ENCODE assay signal across 8 cellular contexts in genomic region chr3:33798418-33799201, GRCh38. TPM values are rescaled to one million over a fixed set of nuclear protein-coding genes. Genes with fewer than 3 reads are reported as not detected.
DNase-seq lines count a peak whose midpoint lies in the region; ATAC-seq and TF ChIP-seq lines count a peak whose summit lies in the region.

A gene with protein sequence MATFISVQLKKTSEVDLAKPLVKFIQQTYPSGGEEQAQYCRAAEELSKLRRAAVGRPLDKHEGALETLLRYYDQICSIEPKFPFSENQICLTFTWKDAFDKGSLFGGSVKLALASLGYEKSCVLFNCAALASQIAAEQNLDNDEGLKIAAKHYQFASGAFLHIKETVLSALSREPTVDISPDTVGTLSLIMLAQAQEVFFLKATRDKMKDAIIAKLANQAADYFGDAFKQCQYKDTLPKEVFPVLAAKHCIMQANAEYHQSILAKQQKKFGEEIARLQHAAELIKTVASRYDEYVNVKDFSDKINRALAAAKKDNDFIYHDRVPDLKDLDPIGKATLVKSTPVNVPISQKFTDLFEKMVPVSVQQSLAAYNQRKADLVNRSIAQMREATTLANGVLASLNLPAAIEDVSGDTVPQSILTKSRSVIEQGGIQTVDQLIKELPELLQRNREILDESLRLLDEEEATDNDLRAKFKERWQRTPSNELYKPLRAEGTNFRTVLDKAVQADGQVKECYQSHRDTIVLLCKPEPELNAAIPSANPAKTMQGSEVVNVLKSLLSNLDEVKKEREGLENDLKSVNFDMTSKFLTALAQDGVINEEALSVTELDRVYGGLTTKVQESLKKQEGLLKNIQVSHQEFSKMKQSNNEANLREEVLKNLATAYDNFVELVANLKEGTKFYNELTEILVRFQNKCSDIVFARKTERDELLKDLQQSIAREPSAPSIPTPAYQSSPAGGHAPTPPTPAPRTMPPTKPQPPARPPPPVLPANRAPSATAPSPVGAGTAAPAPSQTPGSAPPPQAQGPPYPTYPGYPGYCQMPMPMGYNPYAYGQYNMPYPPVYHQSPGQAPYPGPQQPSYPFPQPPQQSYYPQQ (plus strand): TSS chr3:33798630. CDS start chr3:33798729, 99 bp downstream.

- peaks cover 13% of the 10 kb centered on the region for H3K36me3 Mint-ChIP-seq in activated naive CD8-positive, alpha-beta T cell treated with anti-CD3 and anti-CD28 coated beads for 36 hours

- 0% methylated on average over 58 to 69 of the region's 69 CpGs for WGBS in ovary, 3 donors
- whole genome bisulfite sequencing in thyroid gland, 2 donors = 0 to 1% methylated on average over 38 of the region's 69 CpGs

- H3K27ac Mint-ChIP-seq in activated naive CD8-positive, alpha-beta T cell treated with anti-CD3 and anti-CD28 coated beads for 36 hours = peak within 1 kb of the TSS; percentile 93

- H3K4me1 Mint-ChIP-seq in activated naive CD8-positive, alpha-beta T cell treated with anti-CD3 and anti-CD28 coated beads for 36 hours = peaks cover 30% of the 10 kb centered on the region

- DNase-seq in NB4 (ENCODE audit: low read depth) (peak; percentile 93), SKM-1 treated with dmso at 0.1 percent for 144 hours (lab: John Stamatoyannopoulos, UW; ENCODE audit: unreplicated experiment) (peak; percentile 79), head of caudate nucleus (peak; percentile 84 to 97 (median 93)), ovary (peak; percentile 89 to 94 (median 90)), thyroid gland (peak; percentile 94 to 96)
- peak; percentile 91 for DNase-seq in activated naive CD8-positive, alpha-beta T cell treated with anti-CD3 and anti-CD28 coated beads for 36 hours

- H3K27me3 ChIP-seq in ovary = no peaks in the 10 kb centered on the region
- H3K27me3 ChIP-seq in thyroid gland = no peaks in the 10 kb centered on the region

- intact Hi-C loops in head of caudate nucleus (cut with DNase I) (loop anchor here (5.0 kb wide), 1 partner anchor 356 kb away; the partner anchor contains the start of gene UBP1), ovary (cut with DNase I) (no loop called here), thyroid gland (cut with DNase I) (no loop called here)

- H3K4me1 ChIP-seq in ovary (ENCODE audit: insufficient read depth) (peaks cover 3% of the 10 kb centered on the region), thyroid gland (peaks cover 10 to 27% of the 10 kb centered on the region in 2 donors)

- peak; percentile 90 for ATAC-seq in HG02571 (IDR thresholded peaks at IDR 0.05; ENCODE audit: unreplicated experiment)

- H3K36me3 ChIP-seq in ovary = no peaks in the 10 kb centered on the region
- peaks cover 0 to 3% of the 10 kb centered on the region in 2 donors for H3K36me3 ChIP-seq in thyroid gland

- TF ChIP-seq CTCF in NB4 (IDR thresholded peaks at IDR 0.05; ENCODE audit: low read depth, low read length) = no peak
- peak in 1 of 3 donors; percentile 39 for TF ChIP-seq CTCF in ovary (IDR thresholded peaks at IDR 0.05)
- peak in 1 of 6 experiments; percentile 25 for TF ChIP-seq CTCF in thyroid gland (IDR thresholded peaks at IDR 0.05)

- no peaks in the 10 kb centered on the region for H3K9me3 Mint-ChIP-seq in activated naive CD8-positive, alpha-beta T cell treated with anti-CD3 and anti-CD28 coated beads for 36 hours

- H3K4me3 ChIP-seq in NB4 (ENCODE audit: low read depth, low read length) (peak within 1 kb of the TSS; percentile 95), ovary (peak within 1 kb of the TSS; percentile 75), thyroid gland (replicated peaks in 1 of 3) (peak within 1 kb of the TSS; percentile 69 to 97 (median 71))

- no peaks in the 10 kb centered on the region for H3K27me3 Mint-ChIP-seq in activated naive CD8-positive, alpha-beta T cell treated with anti-CD3 and anti-CD28 coated beads for 36 hours

- TF ChIP-seq POLR2A in GM10847 (IDR thresholded peaks at IDR 0.05; ENCODE audit: extremely low read depth, insufficient read length) (peak; percentile 96), NB4 (IDR thresholded peaks at IDR 0.05; ENCODE audit: extremely low read depth, insufficient read length) (peak; percentile 94), ovary (IDR thresholded peaks at IDR 0.05) (peak; percentile 84), thyroid gland (IDR thresholded peaks at IDR 0.05) (peak; percentile 82 to 94)

- H3K9me3 ChIP-seq in ovary (no peaks in the 10 kb centered on the region), thyroid gland (no peaks in the 10 kb centered on the region)

- H3K27ac ChIP-seq in ovary = peak within 1 kb of the TSS; percentile 59 to 68
- peak within 1 kb of the TSS; percentile 84 to 98 (median 97) for H3K27ac ChIP-seq in thyroid gland

- TF ChIP-seq EP300 in ovary (IDR thresholded peaks at IDR 0.05) = no peak

- peak within 1 kb of the TSS; percentile 97 for H3K4me3 Mint-ChIP-seq in activated naive CD8-positive, alpha-beta T cell treated with anti-CD3 and anti-CD28 coated beads for 36 hours

RNA-seq across cellular contexts. Expression of the gene that starts here (rescaled TPM):
- total RNA-seq in activated naive CD8-positive, alpha-beta T cell treated with anti-CD3 and anti-CD28 coated beads for 36 hours = 100 to 1,000 TPM; 140 to 147 TPM
- total RNA-seq in ovary (100 to 1,000 TPM; 108 to 166 (median 141) TPM), thyroid gland (100 to 1,000 TPM; 105 to 424 (median 167) TPM)
- polyA plus RNA-seq in ovary = 10 to 100 TPM; 40.0 to 88.7 TPM

Comparison
In these comparisons a context has a peak if more than half of its experiments do, and no peak if none do; other contexts are left out.
1. Peak in every context shown above with its lines: DNase-seq, ATAC-seq, H3K4me3 ChIP-seq and H3K27ac ChIP-seq.